In the genomic region with DNA sequence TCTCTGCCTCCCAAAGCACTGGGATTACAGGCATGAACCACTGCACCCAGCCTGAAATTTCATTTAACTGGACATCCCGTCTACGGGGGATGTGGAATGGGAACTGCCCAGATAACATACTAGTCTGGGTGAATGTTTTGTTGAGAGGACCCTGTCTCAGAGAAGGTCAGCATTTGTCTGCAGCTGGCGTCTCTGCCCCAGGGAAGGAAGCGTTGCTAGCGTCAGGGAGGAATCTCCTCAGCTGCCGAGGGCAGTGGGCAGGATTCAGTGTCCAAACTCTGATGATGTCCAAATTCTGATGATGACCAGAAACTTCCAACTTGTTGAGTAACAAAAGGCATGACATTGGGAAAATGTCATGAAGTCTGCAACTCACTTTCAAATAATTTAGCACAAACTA, we compare ENCODE assay signal across 1 cellular context.
TF ChIP-seq lines count a peak whose summit lies in the region.

No MANE protein-coding gene starts in this region.

TF ChIP-seq in HepG2, 621 proteins besides CTCF, POLR2A, EP300 and RAD21:
- TF ChIP-seq, protein P1, sequence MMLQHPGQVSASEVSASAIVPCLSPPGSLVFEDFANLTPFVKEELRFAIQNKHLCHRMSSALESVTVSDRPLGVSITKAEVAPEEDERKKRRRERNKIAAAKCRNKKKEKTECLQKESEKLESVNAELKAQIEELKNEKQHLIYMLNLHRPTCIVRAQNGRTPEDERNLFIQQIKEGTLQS (CRISPR knock-in tag; IDR thresholded peaks at IDR 0.05), result no peak
- TF ChIP-seq DNMT3B (CRISPR knock-in tag; conservative IDR thresholded peaks at IDR 0.05) (no peak), AGO2 (optimal IDR thresholded peaks at IDR 0.05; ENCODE audit: low read depth, low read length) (no peak), PHF5A (CRISPR knock-in tag; IDR thresholded peaks at IDR 0.05; ENCODE audit: low read depth, unreplicated experiment) (no peak), TBP (CRISPR knock-in tag; IDR thresholded peaks at IDR 0.05) (no peak), ZMYM4 (CRISPR knock-in tag; IDR thresholded peaks at IDR 0.05) (no peak), ZMYM2 (CRISPR knock-in tag; IDR thresholded peaks at IDR 0.05) (no peak), ZNF607 (CRISPR knock-in tag; IDR thresholded peaks at IDR 0.05; ENCODE audit: borderline replicate concordance) (no peak), ZNF7 (CRISPR knock-in tag; IDR thresholded peaks at IDR 0.05) (no peak), ZNF30 (CRISPR knock-in tag; IDR thresholded peaks at IDR 0.05) (no peak), ZNF296 (CRISPR knock-in tag; conservative IDR thresholded peaks at IDR 0.05) (no peak), SRSF4 (IDR thresholded peaks at IDR 0.05; ENCODE audit: low read depth, low read length, poor library complexity, severe bottlenecking) (no peak), ESRRA (CRISPR knock-in tag; IDR thresholded peaks at IDR 0.05; ENCODE audit: low read depth) (no peak), ZBTB3 (CRISPR knock-in tag; IDR thresholded peaks at IDR 0.05; ENCODE audit: borderline replicate concordance, low read depth) (no peak)
- TF ChIP-seq, protein P2, sequence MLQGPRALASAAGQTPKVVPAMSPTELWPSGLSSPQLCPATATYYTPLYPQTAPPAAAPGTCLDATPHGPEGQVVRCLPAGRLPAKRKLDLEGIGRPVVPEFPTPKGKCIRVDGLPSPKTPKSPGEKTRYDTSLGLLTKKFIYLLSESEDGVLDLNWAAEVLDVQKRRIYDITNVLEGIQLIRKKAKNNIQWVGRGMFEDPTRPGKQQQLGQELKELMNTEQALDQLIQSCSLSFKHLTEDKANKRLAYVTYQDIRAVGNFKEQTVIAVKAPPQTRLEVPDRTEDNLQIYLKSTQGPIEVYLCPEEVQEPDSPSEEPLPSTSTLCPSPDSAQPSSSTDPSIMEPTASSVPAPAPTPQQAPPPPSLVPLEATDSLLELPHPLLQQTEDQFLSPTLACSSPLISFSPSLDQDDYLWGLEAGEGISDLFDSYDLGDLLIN (CRISPR knock-in tag; IDR thresholded peaks at IDR 0.05; ENCODE audit: borderline replicate concordance), result no peak
- TF ChIP-seq, protein P3, sequence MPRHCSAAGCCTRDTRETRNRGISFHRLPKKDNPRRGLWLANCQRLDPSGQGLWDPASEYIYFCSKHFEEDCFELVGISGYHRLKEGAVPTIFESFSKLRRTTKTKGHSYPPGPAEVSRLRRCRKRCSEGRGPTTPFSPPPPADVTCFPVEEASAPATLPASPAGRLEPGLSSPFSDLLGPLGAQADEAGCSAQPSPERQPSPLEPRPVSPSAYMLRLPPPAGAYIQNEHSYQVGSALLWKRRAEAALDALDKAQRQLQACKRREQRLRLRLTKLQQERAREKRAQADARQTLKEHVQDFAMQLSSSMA (CRISPR knock-in tag; IDR thresholded peaks at IDR 0.05), result no peak
- TF ChIP-seq, protein P4, sequence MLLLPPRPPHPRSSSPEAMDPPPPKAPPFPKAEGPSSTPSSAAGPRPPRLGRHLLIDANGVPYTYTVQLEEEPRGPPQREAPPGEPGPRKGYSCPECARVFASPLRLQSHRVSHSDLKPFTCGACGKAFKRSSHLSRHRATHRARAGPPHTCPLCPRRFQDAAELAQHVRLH (CRISPR knock-in tag; IDR thresholded peaks at IDR 0.05; ENCODE audit: borderline replicate concordance, low read depth), result no peak
- TF ChIP-seq, protein P5, sequence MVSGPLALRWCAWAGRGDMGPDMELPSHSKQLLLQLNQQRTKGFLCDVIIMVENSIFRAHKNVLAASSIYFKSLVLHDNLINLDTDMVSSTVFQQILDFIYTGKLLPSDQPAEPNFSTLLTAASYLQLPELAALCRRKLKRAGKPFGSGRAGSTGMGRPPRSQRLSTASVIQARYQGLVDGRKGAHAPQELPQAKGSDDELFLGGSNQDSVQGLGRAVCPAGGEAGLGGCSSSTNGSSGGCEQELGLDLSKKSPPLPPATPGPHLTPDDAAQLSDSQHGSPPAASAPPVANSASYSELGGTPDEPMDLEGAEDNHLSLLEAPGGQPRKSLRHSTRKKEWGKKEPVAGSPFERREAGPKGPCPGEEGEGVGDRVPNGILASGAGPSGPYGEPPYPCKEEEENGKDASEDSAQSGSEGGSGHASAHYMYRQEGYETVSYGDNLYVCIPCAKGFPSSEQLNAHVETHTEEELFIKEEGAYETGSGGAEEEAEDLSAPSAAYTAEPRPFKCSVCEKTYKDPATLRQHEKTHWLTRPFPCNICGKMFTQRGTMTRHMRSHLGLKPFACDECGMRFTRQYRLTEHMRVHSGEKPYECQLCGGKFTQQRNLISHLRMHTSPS (CRISPR knock-in tag; IDR thresholded peaks at IDR 0.05; ENCODE audit: low read depth), result no peak
